In genomic region chr22:25582946-25583345, GRCh38 we compare ENCODE assay signal across 16 cellular contexts. TPM values are rescaled to one million over a fixed set of nuclear protein-coding genes. Genes with fewer than 3 reads are reported as not detected.
A peak's percentile ranks its signal among the peaks of the same experiment; 100 is the strongest.
DNase-seq lines count a peak whose midpoint lies in the region; ATAC-seq and TF ChIP-seq lines count a peak whose summit lies in the region.
"Had no signal": no experiment of that assay in that cellular context is flagged by ENCODE, and none has a peak within 500 bp of the region (broad histone marks: within the 10 kb centered on the region; RNA-seq: fewer than 3 reads in every experiment).

No MANE protein-coding gene starts in this region.

- WGBS in mammary epithelial cell (ENCODE audit: low coverage, missing lambda C conversion rate): 55% methylated on average over 5 of the region's 5 CpGs

- H3K79me2 ChIP-seq in mammary epithelial cell (ENCODE audit: insufficient read depth, low read length): peaks cover 25% of the 10 kb centered on the region

- H3K4me1 Mint-ChIP-seq in endothelial cell (ENCODE audit: unreplicated experiment): peaks cover 4% of the 10 kb centered on the region

- H3K4me3 ChIP-seq in BJ (ENCODE audit: low read depth, low read length): no peak overlapping the region
- H3K4me3 ChIP-seq in mammary epithelial cell (replicated peaks in 1 of 3; ENCODE audit: insufficient read depth in 1 of 3, low read depth in 2 of 3, low read length in 3 of 3): no peak overlapping the region
- H3K4me3 ChIP-seq in left lung: no peak overlapping the region
- H3K4me3 ChIP-seq: BLaER1, body of pancreas, ovary had no signal

- TF ChIP-seq CTCF in BJ (IDR thresholded peaks at IDR 0.05; ENCODE audit: insufficient read depth, low read depth, low read length) (no peak), mammary epithelial cell (conservative IDR thresholded peaks at IDR 0.05 in 1 of 2, IDR thresholded peaks at IDR 0.05 in 1 of 2; ENCODE audit: extremely low read depth in 1 of 2, insufficient read depth in 1 of 2, low read depth in 1 of 2, low read length in 2 of 2) (no peak), left lung (IDR thresholded peaks at IDR 0.05) (no peak), endothelial cell (IDR thresholded peaks at IDR 0.05; ENCODE audit: unreplicated experiment) (no peak)

- intact Hi-C loops in mammary epithelial cell (cut with micrococcal nuclease) (no loop called here), left lung (cut with DNase I) (no loop called here)

- peaks cover 8% of the 10 kb centered on the region for H3K36me3 Mint-ChIP-seq in endothelial cell (ENCODE audit: low read depth, unreplicated experiment)

- no peak overlapping the region for H3K4me3 Mint-ChIP-seq in endothelial cell (ENCODE audit: unreplicated experiment)

- no peaks in the 10 kb centered on the region for H3K9me3 ChIP-seq in mammary epithelial cell (replicated peaks; ENCODE audit: insufficient read depth, low read length)
- H3K9me3 ChIP-seq in left lung: no peaks in the 10 kb centered on the region
- H3K9me3 ChIP-seq: body of pancreas, ovary had no signal

- H3K4me2 ChIP-seq in mammary epithelial cell (ENCODE audit: insufficient read depth, low read depth, low read length): peak overlapping the region; percentile 37

- in situ Hi-C loops in mammary epithelial cell (cut with MboI; ENCODE audit: low sequenced_read_pairs in 2 of 2): no loop called here

- ATAC-seq in left lung (peak; percentile 29), HG03159 (IDR thresholded peaks at IDR 0.05; ENCODE audit: unreplicated experiment) (no peak), GM18873 (IDR thresholded peaks at IDR 0.05; ENCODE audit: low FRiP score, unreplicated experiment) (no peak)
- ATAC-seq: body of pancreas had no signal

- POLR2A ChIA-PET in BJ (lab: Charles Lee): no interaction called here

- no peaks in the 10 kb centered on the region for H3K36me3 ChIP-seq in BJ (ENCODE audit: control insufficient read depth, insufficient read depth, low read length)
- H3K36me3 ChIP-seq in mammary epithelial cell (ENCODE audit: insufficient read depth, low read length): no peaks in the 10 kb centered on the region
- no peaks in the 10 kb centered on the region for H3K36me3 ChIP-seq in left lung
- H3K36me3 ChIP-seq: ovary had no signal

- DNase-seq in BJ (ENCODE audit: low read depth) (peak; percentile 9), HT1080 (ENCODE audit: low read depth) (peak; percentile 54), mammary epithelial cell (peak; percentile 46), left lung (no peak), SK-N-DZ (ENCODE audit: low spot score) (no peak), endothelial cell (ENCODE audit: low spot score) (no peak)
- DNase-seq: activated effector memory CD4-positive, alpha-beta T cell treated with Interleukin-2 at 50 U/mL for 16 hours; body of pancreas; effector CD4-positive, alpha-beta T cell; kidney; NCI-H1092; ovary had no signal

- H3K9ac ChIP-seq in mammary epithelial cell (ENCODE audit: insufficient read depth, low read length): no peak overlapping the region
- H3K9ac ChIP-seq: BLaER1 had no signal

- H2AFZ ChIP-seq in mammary epithelial cell (ENCODE audit: low read depth, low read length): peak overlapping the region; percentile 60

- no peaks in the 10 kb centered on the region for H4K20me1 ChIP-seq in mammary epithelial cell (ENCODE audit: insufficient read depth, low read length)

- BruUV-seq in mammary epithelial cell (replicated peaks; lab: Mats Ljungman, UMichigan): no TSS peak

- H3K27me3 ChIP-seq in BJ (ENCODE audit: control insufficient read depth, insufficient read depth, low read length) (no peaks in the 10 kb centered on the region), mammary epithelial cell (ENCODE audit: insufficient read depth, low read length) (no peaks in the 10 kb centered on the region), left lung (no peaks in the 10 kb centered on the region)
- H3K27me3 ChIP-seq: BLaER1, body of pancreas, ovary had no signal

- peaks cover 19% of the 10 kb centered on the region for H3K4me1 ChIP-seq in mammary epithelial cell (ENCODE audit: insufficient read depth, low read length)
- H3K4me1 ChIP-seq in left lung: peaks cover 0 to 23% of the 10 kb centered on the region in 2 donors

- dilution Hi-C loops in mammary epithelial cell (cut with HindIII; ENCODE audit: low sequenced_read_pairs): loop anchor here (5.0 kb wide), 1 partner anchor 296 kb away; no protein-coding TSS in a partner anchor

- H3K27ac ChIP-seq in mammary epithelial cell (ENCODE audit: insufficient read depth, low read depth, low read length) (no peak overlapping the region), left lung (no peak overlapping the region)
- H3K27ac ChIP-seq: BLaER1, body of pancreas, ovary, VCaP had no signal

- H3K27me3 Mint-ChIP-seq in endothelial cell (ENCODE audit: unreplicated experiment): no peaks in the 10 kb centered on the region

- H3K9me3 Mint-ChIP-seq in endothelial cell (ENCODE audit: unreplicated experiment): no peaks in the 10 kb centered on the region

- no peak overlapping the region for H3K27ac Mint-ChIP-seq in endothelial cell (ENCODE audit: unreplicated experiment)

- CTCF ChIA-PET in BJ (lab: Yijun Ruan, JAX): interaction anchor here (1.4 kb wide), 1 partner anchor 16 kb away, joined by 3 read pairs; no protein-coding TSS in a partner anchor
- CTCF ChIA-PET in mammary epithelial cell (lab: Charles Lee; ENCODE audit: low non-redundant PET): no interaction called here

RNA-seq across cellular contexts. Expression of gene GRK3, which starts 18.5 kb away (rescaled TPM):
- polyA plus RNA-seq in BJ (2011; rRNA removed) (0.72 and 1.1 TPM in 2 replicates), mammary epithelial cell (5.8 TPM)
- 0.98 and 1.00 TPM in 2 replicates for polyA minus RNA-seq in BJ (2011; rRNA and poly(A)+ RNA removed)
- total RNA-seq in HT1080 (2014; rRNA removed; shearing (Covaris generic)): 1.7 and 2.5 TPM in 2 replicates
- polyA plus RNA-seq in HT1080 (2015; cell fraction: cytosol; rRNA removed): 1.1 and 1.2 TPM in 2 replicates
- polyA plus RNA-seq in HT1080 (2015; cell fraction: nucleus; rRNA removed): 0.96 and 1.6 TPM in 2 replicates
- total RNA-seq in mammary epithelial cell (10 to 100 TPM; 12.8 to 16.0 TPM), left lung (10 to 100 TPM; 26.3 to 33.9 TPM), endothelial cell (ENCODE audit: unreplicated experiment) (7.1 TPM)
- polyA minus RNA-seq in mammary epithelial cell: 19.0 TPM
- polyA plus RNA-seq in SK-N-DZ (2014; cell fraction: cytosol; rRNA removed): 29.9 and 36.7 TPM in 2 replicates
- 22.4 and 32.0 TPM in 2 replicates for polyA plus RNA-seq in SK-N-DZ (2014; cell fraction: nucleus; rRNA removed)

Comparison
In these comparisons a context has a peak if more than half of its experiments do, and no peak if none do; other contexts are left out.
1. DNase-seq: peak in BJ (single experiment), HT1080 (single experiment) and mammary epithelial cell (single experiment); none in left lung (0 of 2), SK-N-DZ (single experiment) and endothelial cell (single experiment).